In the genomic region with DNA sequence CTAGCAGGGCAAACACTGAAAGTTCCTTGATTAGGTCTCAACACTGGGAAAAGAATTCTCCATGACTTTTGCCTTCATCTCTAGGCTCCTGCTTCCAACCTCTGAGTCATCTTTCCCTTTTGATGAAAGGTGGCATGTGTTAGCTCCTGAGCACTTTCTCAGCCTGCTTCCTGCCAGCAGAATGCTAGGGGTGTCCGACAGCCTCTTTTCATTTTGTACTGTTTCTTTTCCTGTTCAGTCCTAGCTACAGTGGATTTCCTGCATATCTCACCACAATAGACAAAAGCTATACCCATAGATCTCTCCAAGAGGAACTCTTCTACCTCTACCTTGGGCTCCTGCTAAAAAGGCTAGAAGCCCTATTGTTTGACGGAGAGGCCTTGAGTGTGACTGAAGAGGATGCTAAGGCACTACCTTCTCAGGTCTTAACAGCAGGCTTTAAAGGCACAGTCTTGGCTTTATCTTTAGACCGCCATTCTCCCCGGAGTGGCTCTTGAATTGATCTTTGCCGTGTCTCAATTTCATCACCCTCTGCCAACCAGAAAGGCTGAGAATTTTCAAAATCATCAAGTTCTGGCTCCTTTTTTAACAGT, we compare ENCODE assay signal across 9 cellular contexts.
DNase-seq lines count a peak whose midpoint lies in the region; ATAC-seq and TF ChIP-seq lines count a peak whose summit lies in the region.
"Had no signal": no experiment of that assay in that cellular context is flagged by ENCODE, and none has a peak within 500 bp of the region (broad histone marks: within the 10 kb centered on the region; RNA-seq: fewer than 3 reads in every experiment).

No MANE protein-coding gene starts in this region.

- CTCF ChIA-PET in SK-N-SH (lab: Yijun Ruan, JAX), result interaction anchor here (0.8 to 1.6 kb wide), 2 partner anchors 38 to 256 kb away, joined by 3 read pairs; no protein-coding TSS in a partner anchor

- H2BK5ac ChIP-seq in H9 (ENCODE audit: insufficient read length, low read length), result no peak overlapping the region

- H3K4me3 Mint-ChIP-seq in GM23338 (no peak overlapping the region; the same call in 2 of the 3 replicates), H9 (no peak overlapping the region)

- H4K8ac ChIP-seq in H9 (replicated peaks; ENCODE audit: insufficient read length, low read depth, low read length), result no peak overlapping the region

- H2BK20ac ChIP-seq in H9 (ENCODE audit: low read depth, low read length, poor library complexity, severe bottlenecking), result no peak overlapping the region

- H3K9me2 ChIP-seq in GM23338 (ENCODE audit: insufficient read depth), result no peaks in the 10 kb centered on the region
- H3K9me2 ChIP-seq in SK-N-SH, result no peaks in the 10 kb centered on the region

- H3K9me3 Mint-ChIP-seq in GM23338 (no peaks in the 10 kb centered on the region), H9 (no peaks in the 10 kb centered on the region)

- H3F3A ChIP-seq in GM23338 (replicated peaks; ENCODE audit: low read depth) (no peaks in the 10 kb centered on the region), SK-N-SH (replicated peaks; ENCODE audit: insufficient read depth) (peaks cover 17% of the 10 kb centered on the region)

- DNase-seq in GM23338 (ENCODE audit: low spot score), result peak; percentile 33
- DNase-seq in SK-N-SH, result no peak
- DNase-seq in glomerular endothelial cell (ENCODE audit: extremely low read depth, low read depth, low spot score), result peak; percentile 47
- peak; percentile 42 for DNase-seq in retinal pigment epithelial cell (ENCODE audit: low read depth)
- DNase-seq in H9, result no peak
- no peak for DNase-seq in T-helper 1 cell
- DNase-seq in epidermal melanocyte (ENCODE audit: insufficient read length, low spot score), result no peak
- DNase-seq in activated gamma-delta T cell (lab: John Stamatoyannopoulos, UW), result no peak
- DNase-seq: amygdala had no signal

- no peaks in the 10 kb centered on the region for H3K23me2 ChIP-seq in H9 (ENCODE audit: insufficient read length, low read depth, low read length, poor library complexity, severe bottlenecking)

- H3K27me3 ChIP-seq in GM23338 (ENCODE audit: insufficient read depth), result no peaks in the 10 kb centered on the region
- H3K27me3 ChIP-seq in SK-N-SH (ENCODE audit: insufficient read depth), result no peaks in the 10 kb centered on the region
- no peaks in the 10 kb centered on the region for H3K27me3 ChIP-seq in H9 (ENCODE audit: insufficient read depth, low read length)

- ATAC-seq in GM23338, result peak; percentile 76

- H3K27me3 Mint-ChIP-seq in GM23338 (ENCODE audit: insufficient read depth, low read depth, poor library complexity) (peaks cover 2% of the 10 kb centered on the region), H9 (ENCODE audit: low read depth) (no peaks in the 10 kb centered on the region)

- no peak overlapping the region for H2BK12ac ChIP-seq in H9 (ENCODE audit: insufficient read length, low read depth, low read length)

- H3K4me3 ChIP-seq in GM23338, result no peak overlapping the region
- H3K4me3 ChIP-seq in SK-N-SH (ENCODE audit: low read depth in 2 of 2, low read length in 1 of 2), result no peak overlapping the region
- H3K4me3 ChIP-seq in retinal pigment epithelial cell (ENCODE audit: low read length), result no peak overlapping the region

- H3K27ac Mint-ChIP-seq in GM23338 (peak overlapping the region; percentile 66; the same call in 1 of the 2 replicates), H9 (peak overlapping the region in 1 of 3 experiments; percentile 84; a peak in 2 of 7 replicates)

- H3T11ph ChIP-seq in H9 (ENCODE audit: low read length), result no peak overlapping the region

- no peak overlapping the region for H3K56ac ChIP-seq in H9 (ENCODE audit: insufficient read length, low read depth, low read length)

- H3K4me1 ChIP-seq in GM23338 (ENCODE audit: insufficient read depth), result peaks cover 11% of the 10 kb centered on the region
- H3K4me1 ChIP-seq in SK-N-SH (ENCODE audit: control insufficient read depth in 1 of 2, insufficient read depth in 2 of 2, low read depth in 1 of 2, low read length in 1 of 2), result peaks cover 20 to 21% of the 10 kb centered on the region in 2 experiments
- H3K4me1 ChIP-seq in H9 (ENCODE audit: insufficient read depth, low read length), result peaks cover 6% of the 10 kb centered on the region; the same call in 1 of the 2 replicates

- H2AK5ac ChIP-seq in H9 (ENCODE audit: insufficient read length, low read length), result no peak overlapping the region

- H2BK15ac ChIP-seq in H9 (ENCODE audit: low read depth, low read length), result no peak overlapping the region

- TF ChIP-seq CTCF in GM23338 (conservative IDR thresholded peaks at IDR 0.05; ENCODE audit: low read depth in 2 of 2) (no peak), SK-N-SH (IDR thresholded peaks at IDR 0.05) (no peak), retinal pigment epithelial cell (conservative IDR thresholded peaks at IDR 0.05; ENCODE audit: low read depth, low read length) (no peak), H9 (conservative IDR thresholded peaks at IDR 0.05) (no peak)

- no peak overlapping the region for H3K23ac ChIP-seq in H9 (ENCODE audit: insufficient read length, low read depth, low read length)

- TF ChIP-seq RAD21 in SK-N-SH (IDR thresholded peaks at IDR 0.05; ENCODE audit: low read length), result no peak

- no peaks in the 10 kb centered on the region for H3K79me1 ChIP-seq in H9 (ENCODE audit: insufficient read depth, low read depth, low read length, poor library complexity, severe bottlenecking)

- no peak overlapping the region; the same call in 1 of the 2 replicates for H3K27ac ChIP-seq in GM23338 (ENCODE audit: low read depth)
- peak overlapping the region; percentile 57 to 81 for H3K27ac ChIP-seq in SK-N-SH (ENCODE audit: low read depth in 2 of 2, low read length in 1 of 2)
- no peak overlapping the region for H3K27ac ChIP-seq in H9 (ENCODE audit: insufficient read length, low read depth, low read length)

- peaks cover 19% of the 10 kb centered on the region; the same call in 1 of the 2 replicates for H4K20me1 ChIP-seq in GM23338 (replicated peaks; ENCODE audit: insufficient read depth)
- peaks cover 91% of the 10 kb centered on the region; the same call in 1 of the 2 replicates for H4K20me1 ChIP-seq in SK-N-SH (ENCODE audit: insufficient read depth)
- no peaks in the 10 kb centered on the region for H4K20me1 ChIP-seq in H9 (ENCODE audit: control insufficient read depth, insufficient read depth, insufficient read length)

- H2AFZ ChIP-seq in GM23338, result no peak overlapping the region
- H2AFZ ChIP-seq in SK-N-SH (ENCODE audit: low read depth), result no peak overlapping the region
- no peak overlapping the region for H2AFZ ChIP-seq in H9 (ENCODE audit: low read length)

- TF ChIP-seq EP300 in SK-N-SH (IDR thresholded peaks at IDR 0.05; ENCODE audit: borderline replicate concordance in 1 of 2, low read depth in 1 of 2, low read length in 1 of 2), result no peak

- peaks cover 76% of the 10 kb centered on the region for H3K79me2 ChIP-seq in GM23338 (replicated peaks; ENCODE audit: insufficient read depth)
- H3K79me2 ChIP-seq in SK-N-SH (ENCODE audit: insufficient read depth), result peaks cover 61% of the 10 kb centered on the region
- peaks cover 3% of the 10 kb centered on the region; the same call in 1 of the 2 replicates for H3K79me2 ChIP-seq in H9 (ENCODE audit: insufficient read depth, low read length)

- H3K14ac ChIP-seq in H9 (ENCODE audit: insufficient read depth, low read length), result no peak overlapping the region

- H3K4ac ChIP-seq in H9 (ENCODE audit: low read depth, low read length), result no peak overlapping the region

- H3K36me3 ChIP-seq in GM23338 (ENCODE audit: insufficient read depth) (no peaks in the 10 kb centered on the region), SK-N-SH (replicated peaks in 1 of 2; ENCODE audit: control insufficient read depth in 1 of 2, insufficient read depth in 2 of 2, low read length in 1 of 2) (peaks cover 0 to 4% of the 10 kb centered on the region in 2 experiments)

- H4K5ac ChIP-seq in H9 (ENCODE audit: insufficient read length, low read depth, low read length), result no peak overlapping the region

- WGBS in SK-N-SH (ENCODE audit: low lambda C conversion rate), result 72% methylated on average over 5 of the region's 5 CpGs
- no CpG with 5 or more reads among the region's 5 CpGs for WGBS in H9 (ENCODE audit: extremely low coverage, insufficient read length, low lambda C conversion rate)

- POLR2A ChIA-PET in SK-N-SH (lab: Yijun Ruan, JAX), result interaction anchor here (0.7 kb wide), 1 partner anchor 11 kb away, joined by 3 read pairs; no protein-coding TSS in a partner anchor

- H3K4me2 ChIP-seq in GM23338, result 0 out of 2 replicates have a peak overlapping the region, but pooled peaks have one; percentile 9
- H3K4me2 ChIP-seq in SK-N-SH, result peak overlapping the region; percentile 32; the same call in 1 of the 2 replicates
- H3K4me2 ChIP-seq in H9 (ENCODE audit: insufficient read depth, insufficient read length, low read length), result no peak overlapping the region

- H3K9ac ChIP-seq in SK-N-SH, result no peak overlapping the region; the same call in 1 of the 2 replicates
- no peak overlapping the region for H3K9ac ChIP-seq in H9 (ENCODE audit: extremely low read depth, insufficient read length, low read length)

- H3K4me1 Mint-ChIP-seq in GM23338 (peaks cover 38% of the 10 kb centered on the region), H9 (peaks cover 27 to 32% of the 10 kb centered on the region in 2 experiments)

- no peaks in the 10 kb centered on the region for H3K9me3 ChIP-seq in SK-N-SH
- no peaks in the 10 kb centered on the region for H3K9me3 ChIP-seq in H9 (ENCODE audit: control insufficient read depth, low read depth, low read length)

- no peak overlapping the region for H2BK120ac ChIP-seq in H9 (ENCODE audit: low read depth, low read length, poor library complexity, severe bottlenecking)

- H3K18ac ChIP-seq in H9 (ENCODE audit: insufficient read length, low read depth, low read length), result no peak overlapping the region

- H3K36me3 Mint-ChIP-seq in GM23338 (ENCODE audit: low read depth) (no peaks in the 10 kb centered on the region), H9 (ENCODE audit: insufficient read depth in 1 of 3, low read depth in 3 of 3) (no peaks in the 10 kb centered on the region)

- H4K91ac ChIP-seq in H9 (ENCODE audit: insufficient read length, low read depth, low read length), result no peak overlapping the region

TF ChIP-seq in SK-N-SH, 30 proteins besides CTCF, POLR2A, EP300 and RAD21 (continues in another document):
- TF ChIP-seq YY1 (IDR thresholded peaks at IDR 0.05; ENCODE audit: low read depth) (no peak), GATA2 (CRISPR knock-in tag; IDR thresholded peaks at IDR 0.05) (no peak), SMC3 (IDR thresholded peaks at IDR 0.05; ENCODE audit: low read depth, low read length) (no peak), EZH2phosphoT487 (IDR thresholded peaks at IDR 0.05; ENCODE audit: borderline replicate concordance, low read depth) (no peak), MXI1 (IDR thresholded peaks at IDR 0.05; ENCODE audit: low read depth, low read length) (no peak), SIN3A (IDR thresholded peaks at IDR 0.05; ENCODE audit: borderline replicate concordance, low read depth, low read length) (no peak), POLR2AphosphoS5 (IDR thresholded peaks at IDR 0.05; ENCODE audit: low read depth, low read length) (no peak), FOSL2 (IDR thresholded peaks at IDR 0.05; ENCODE audit: borderline replicate concordance, low read depth) (peak; percentile 80; the same call in 1 of the 2 replicates), RXRA (IDR thresholded peaks at IDR 0.05; ENCODE audit: borderline replicate concordance, low read depth) (no peak)

Comparison
In these comparisons a context has a peak if more than half of its experiments do, and no peak if none do; other contexts are left out.
1. DNase-seq: peak in GM23338 (single experiment), glomerular endothelial cell (single experiment) and retinal pigment epithelial cell (single experiment); none in SK-N-SH (single experiment), H9 (single experiment), T-helper 1 cell (0 of 5), epidermal melanocyte (single experiment) and activated gamma-delta T cell (single experiment).
2. H3K27ac ChIP-seq: peak in SK-N-SH (2 of 2); none in GM23338 (single experiment) and H9 (single experiment).